Comparison of ENCODE assay signal across 1 cellular context in the genomic region with DNA sequence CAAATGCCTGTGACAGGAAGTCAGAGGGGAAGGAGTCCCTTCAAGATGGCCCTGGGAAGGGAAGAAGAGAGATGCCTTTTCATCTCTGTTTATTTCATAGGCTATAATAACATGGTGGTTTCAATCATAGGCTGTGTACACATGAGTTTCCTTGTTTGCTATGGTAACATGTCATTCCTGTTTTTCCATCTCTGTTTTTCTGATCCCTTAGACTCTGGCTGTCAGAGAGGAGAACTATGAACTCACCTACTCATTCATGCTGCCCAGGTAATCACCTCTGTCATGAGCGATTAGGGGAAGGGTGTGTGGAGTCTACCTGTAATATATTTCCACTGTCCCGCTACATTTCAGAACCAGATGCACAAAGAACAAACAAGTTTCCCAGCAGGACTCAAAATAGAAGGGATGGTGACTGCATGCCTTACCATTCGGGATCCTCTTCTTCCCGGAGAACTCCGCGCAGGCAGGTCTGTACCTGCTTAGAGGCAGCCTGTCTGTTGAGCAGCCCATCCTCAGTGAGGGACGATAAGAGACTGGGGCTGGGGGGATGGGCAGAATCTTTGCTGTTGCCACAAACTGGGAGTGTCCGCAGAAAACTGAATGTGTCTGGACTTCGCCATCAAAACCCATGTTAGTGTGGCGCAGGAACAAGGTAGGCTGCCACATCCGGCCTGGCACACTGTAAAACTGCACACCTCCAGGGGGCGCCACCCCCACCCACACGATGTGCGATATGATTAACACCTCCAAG.
TF ChIP-seq lines count a peak whose summit lies in the region.

No MANE protein-coding gene starts in this region.

TF ChIP-seq in H1, 55 proteins besides CTCF, POLR2A, EP300 and RAD21:
- TF ChIP-seq RNF2 (IDR thresholded peaks at IDR 0.05; ENCODE audit: borderline replicate concordance, low read depth, low read length, missing control alignments, poor library complexity, severe bottlenecking), result no peak
- no peak for TF ChIP-seq HDAC2 (IDR thresholded peaks at IDR 0.05; ENCODE audit: borderline replicate concordance in 1 of 2, low read depth in 2 of 2, low read length in 2 of 2)
- no peak for TF ChIP-seq TBP (IDR thresholded peaks at IDR 0.05; ENCODE audit: low read depth, low read length)
- TF ChIP-seq TAF1 (IDR thresholded peaks at IDR 0.05; ENCODE audit: low read depth, low read length), result no peak
- TF ChIP-seq, protein P1, sequence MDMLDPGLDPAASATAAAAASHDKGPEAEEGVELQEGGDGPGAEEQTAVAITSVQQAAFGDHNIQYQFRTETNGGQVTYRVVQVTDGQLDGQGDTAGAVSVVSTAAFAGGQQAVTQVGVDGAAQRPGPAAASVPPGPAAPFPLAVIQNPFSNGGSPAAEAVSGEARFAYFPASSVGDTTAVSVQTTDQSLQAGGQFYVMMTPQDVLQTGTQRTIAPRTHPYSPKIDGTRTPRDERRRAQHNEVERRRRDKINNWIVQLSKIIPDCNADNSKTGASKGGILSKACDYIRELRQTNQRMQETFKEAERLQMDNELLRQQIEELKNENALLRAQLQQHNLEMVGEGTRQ (IDR thresholded peaks at IDR 0.05; ENCODE audit: low read length), result no peak
- TF ChIP-seq KDM1A (IDR thresholded peaks at IDR 0.05; ENCODE audit: borderline replicate concordance, low read length), result no peak
- TF ChIP-seq BACH1 (IDR thresholded peaks at IDR 0.05; ENCODE audit: low read length), result no peak
- TF ChIP-seq SRF (IDR thresholded peaks at IDR 0.05; ENCODE audit: low read depth, low read length), result no peak
- no peak for TF ChIP-seq CEBPB (IDR thresholded peaks at IDR 0.05; ENCODE audit: low read depth, low read length)
- TF ChIP-seq HDAC6 (IDR thresholded peaks at IDR 0.05; ENCODE audit: low read depth, low read length), result no peak
- no peak for TF ChIP-seq TEAD4 (IDR thresholded peaks at IDR 0.05; ENCODE audit: low read depth, low read length)
- no peak for TF ChIP-seq CBX8 (IDR thresholded peaks at IDR 0.05; ENCODE audit: borderline replicate concordance, low read depth, low read length)
- TF ChIP-seq SP2 (IDR thresholded peaks at IDR 0.05; ENCODE audit: low read length), result no peak
- TF ChIP-seq BCL11A (IDR thresholded peaks at IDR 0.05; ENCODE audit: low read depth in 2 of 2, low read length in 2 of 2), result no peak
- TF ChIP-seq, protein P2, sequence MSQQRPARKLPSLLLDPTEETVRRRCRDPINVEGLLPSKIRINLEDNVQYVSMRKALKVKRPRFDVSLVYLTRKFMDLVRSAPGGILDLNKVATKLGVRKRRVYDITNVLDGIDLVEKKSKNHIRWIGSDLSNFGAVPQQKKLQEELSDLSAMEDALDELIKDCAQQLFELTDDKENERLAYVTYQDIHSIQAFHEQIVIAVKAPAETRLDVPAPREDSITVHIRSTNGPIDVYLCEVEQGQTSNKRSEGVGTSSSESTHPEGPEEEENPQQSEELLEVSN (IDR thresholded peaks at IDR 0.05), result no peak
